In the genomic region with DNA sequence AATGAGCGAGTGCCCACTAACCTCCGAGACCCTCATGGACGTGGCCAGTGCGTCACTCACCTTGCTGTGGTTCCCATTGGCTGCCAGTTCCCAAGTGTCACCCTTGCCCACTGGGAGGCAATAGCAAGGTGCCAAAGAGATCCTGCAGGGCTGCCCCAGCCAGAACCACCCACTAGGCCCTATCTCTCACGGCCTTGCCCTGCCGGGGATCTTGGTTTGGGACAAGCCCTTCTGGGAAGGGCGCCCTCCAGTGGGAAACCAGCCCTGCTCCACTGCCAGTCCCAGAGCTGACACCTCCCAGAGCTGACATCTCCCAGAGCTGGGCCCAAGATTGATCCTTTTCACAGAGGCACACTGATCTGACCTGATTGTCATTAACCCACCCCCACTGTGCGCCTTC, we compare ENCODE assay signal across 1 cellular context.
TF ChIP-seq lines count a peak whose summit lies in the region.

No MANE protein-coding gene starts in this region.

TF ChIP-seq in HEK293, 187 proteins besides CTCF, POLR2A, EP300 and RAD21 (continued from another document):
- no peak for TF ChIP-seq REST (tag by site-specific recombination; IDR thresholded peaks at IDR 0.05)
- no peak for TF ChIP-seq ZNF501 (tag by site-specific recombination; IDR thresholded peaks at IDR 0.05)
- TF ChIP-seq ZNF449 (tag by site-specific recombination; IDR thresholded peaks at IDR 0.05) = no peak
- 0 out of 2 replicates have a peak, but pooled peaks have one; percentile 22 for TF ChIP-seq SP7 (tag by site-specific recombination; IDR thresholded peaks at IDR 0.05)
- TF ChIP-seq ZNF121 (tag by site-specific recombination; IDR thresholded peaks at IDR 0.05) = peak; percentile 55; the same call in 1 of the 2 replicates
- no peak for TF ChIP-seq ZNF19 (tag by site-specific recombination; IDR thresholded peaks at IDR 0.05; ENCODE audit: low read depth)
- TF ChIP-seq ZNF610 (tag by site-specific recombination; IDR thresholded peaks at IDR 0.05; ENCODE audit: borderline replicate concordance) = no peak
- TF ChIP-seq ZNF560 (tag by site-specific recombination; IDR thresholded peaks at IDR 0.05; ENCODE audit: borderline replicate concordance) = no peak
- no peak for TF ChIP-seq ZNF660 (tag by site-specific recombination; IDR thresholded peaks at IDR 0.05)
- no peak for TF ChIP-seq ZNF521 (tag by site-specific recombination; IDR thresholded peaks at IDR 0.05)
- TF ChIP-seq ELK4 (IDR thresholded peaks at IDR 0.05; ENCODE audit: borderline replicate concordance, low read depth, low read length) = no peak
- peak; percentile 30 for TF ChIP-seq ZNF654 (tag by site-specific recombination; IDR thresholded peaks at IDR 0.05; ENCODE audit: low read depth)
- TF ChIP-seq ZNF664 (tag by site-specific recombination; IDR thresholded peaks at IDR 0.05) = no peak
- no peak for TF ChIP-seq SCRT1 (tag by site-specific recombination; IDR thresholded peaks at IDR 0.05; ENCODE audit: borderline replicate concordance)
- TF ChIP-seq ZNF169 (tag by site-specific recombination; IDR thresholded peaks at IDR 0.05) = no peak
- no peak for TF ChIP-seq ZNF596 (tag by site-specific recombination; IDR thresholded peaks at IDR 0.05)
- no peak for TF ChIP-seq ZNF350 (tag by site-specific recombination; IDR thresholded peaks at IDR 0.05)
- TF ChIP-seq ZNF311 (tag by site-specific recombination; IDR thresholded peaks at IDR 0.05; ENCODE audit: borderline replicate concordance) = no peak
- no peak for TF ChIP-seq ZNF473 (tag by site-specific recombination; IDR thresholded peaks at IDR 0.05)
- no peak for TF ChIP-seq ZBTB8A (tag by site-specific recombination; IDR thresholded peaks at IDR 0.05)
- TF ChIP-seq ZBTB26 (tag by site-specific recombination; optimal IDR thresholded peaks at IDR 0.05) = no peak
- no peak for TF ChIP-seq ZNF658 (tag by site-specific recombination; IDR thresholded peaks at IDR 0.05)
- TF ChIP-seq ZNF157 (tag by site-specific recombination; IDR thresholded peaks at IDR 0.05) = no peak
- 0 out of 2 replicates have a peak, but pooled peaks have one; percentile 18 for TF ChIP-seq ZSCAN30 (tag by site-specific recombination; IDR thresholded peaks at IDR 0.05)
- TF ChIP-seq ZNF174 (tag by site-specific recombination; IDR thresholded peaks at IDR 0.05) = no peak
- no peak for TF ChIP-seq SETDB1 (IDR thresholded peaks at IDR 0.05; ENCODE audit: insufficient read length, low read length)
- TF ChIP-seq ZNF510 (tag by site-specific recombination; IDR thresholded peaks at IDR 0.05; ENCODE audit: insufficient replicate concordance) = no peak
- TF ChIP-seq, protein P1, sequence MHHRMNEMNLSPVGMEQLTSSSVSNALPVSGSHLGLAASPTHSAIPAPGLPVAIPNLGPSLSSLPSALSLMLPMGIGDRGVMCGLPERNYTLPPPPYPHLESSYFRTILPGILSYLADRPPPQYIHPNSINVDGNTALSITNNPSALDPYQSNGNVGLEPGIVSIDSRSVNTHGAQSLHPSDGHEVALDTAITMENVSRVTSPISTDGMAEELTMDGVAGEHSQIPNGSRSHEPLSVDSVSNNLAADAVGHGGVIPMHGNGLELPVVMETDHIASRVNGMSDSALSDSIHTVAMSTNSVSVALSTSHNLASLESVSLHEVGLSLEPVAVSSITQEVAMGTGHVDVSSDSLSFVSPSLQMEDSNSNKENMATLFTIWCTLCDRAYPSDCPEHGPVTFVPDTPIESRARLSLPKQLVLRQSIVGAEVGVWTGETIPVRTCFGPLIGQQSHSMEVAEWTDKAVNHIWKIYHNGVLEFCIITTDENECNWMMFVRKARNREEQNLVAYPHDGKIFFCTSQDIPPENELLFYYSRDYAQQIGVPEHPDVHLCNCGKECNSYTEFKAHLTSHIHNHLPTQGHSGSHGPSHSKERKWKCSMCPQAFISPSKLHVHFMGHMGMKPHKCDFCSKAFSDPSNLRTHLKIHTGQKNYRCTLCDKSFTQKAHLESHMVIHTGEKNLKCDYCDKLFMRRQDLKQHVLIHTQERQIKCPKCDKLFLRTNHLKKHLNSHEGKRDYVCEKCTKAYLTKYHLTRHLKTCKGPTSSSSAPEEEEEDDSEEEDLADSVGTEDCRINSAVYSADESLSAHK (tag by site-specific recombination; IDR thresholded peaks at IDR 0.05) = no peak
- no peak for TF ChIP-seq GLI4 (tag by site-specific recombination; IDR thresholded peaks at IDR 0.05)
- no peak for TF ChIP-seq ZNF416 (tag by site-specific recombination; IDR thresholded peaks at IDR 0.05)
- no peak for TF ChIP-seq ZBTB17 (tag by site-specific recombination; IDR thresholded peaks at IDR 0.05)
- TF ChIP-seq ZNF585B (tag by site-specific recombination; IDR thresholded peaks at IDR 0.05) = no peak
- TF ChIP-seq ZNF600 (tag by site-specific recombination; IDR thresholded peaks at IDR 0.05) = peak; percentile 51
- TF ChIP-seq GLI2 (tag by site-specific recombination; IDR thresholded peaks at IDR 0.05; ENCODE audit: borderline replicate concordance, low read depth) = no peak
- TF ChIP-seq ZNF37A (tag by site-specific recombination; IDR thresholded peaks at IDR 0.05) = no peak
- TF ChIP-seq ZNF155 (tag by site-specific recombination; IDR thresholded peaks at IDR 0.05) = no peak
- TF ChIP-seq, protein P2, sequence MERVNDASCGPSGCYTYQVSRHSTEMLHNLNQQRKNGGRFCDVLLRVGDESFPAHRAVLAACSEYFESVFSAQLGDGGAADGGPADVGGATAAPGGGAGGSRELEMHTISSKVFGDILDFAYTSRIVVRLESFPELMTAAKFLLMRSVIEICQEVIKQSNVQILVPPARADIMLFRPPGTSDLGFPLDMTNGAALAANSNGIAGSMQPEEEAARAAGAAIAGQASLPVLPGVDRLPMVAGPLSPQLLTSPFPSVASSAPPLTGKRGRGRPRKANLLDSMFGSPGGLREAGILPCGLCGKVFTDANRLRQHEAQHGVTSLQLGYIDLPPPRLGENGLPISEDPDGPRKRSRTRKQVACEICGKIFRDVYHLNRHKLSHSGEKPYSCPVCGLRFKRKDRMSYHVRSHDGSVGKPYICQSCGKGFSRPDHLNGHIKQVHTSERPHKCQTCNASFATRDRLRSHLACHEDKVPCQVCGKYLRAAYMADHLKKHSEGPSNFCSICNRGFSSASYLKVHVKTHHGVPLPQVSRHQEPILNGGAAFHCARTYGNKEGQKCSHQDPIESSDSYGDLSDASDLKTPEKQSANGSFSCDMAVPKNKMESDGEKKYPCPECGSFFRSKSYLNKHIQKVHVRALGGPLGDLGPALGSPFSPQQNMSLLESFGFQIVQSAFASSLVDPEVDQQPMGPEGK (tag by site-specific recombination; IDR thresholded peaks at IDR 0.05) = peak; percentile 45
- TF ChIP-seq KLF8 (tag by site-specific recombination; IDR thresholded peaks at IDR 0.05) = no peak
- no peak for TF ChIP-seq ZNF24 (tag by site-specific recombination; IDR thresholded peaks at IDR 0.05)
- TF ChIP-seq KLF16 (tag by site-specific recombination; IDR thresholded peaks at IDR 0.05) = no peak
- TF ChIP-seq ZNF792 (tag by site-specific recombination; IDR thresholded peaks at IDR 0.05) = no peak
